ENCODE assay signal across 18 cellular contexts in genomic region chr1:34066921-34067603, GRCh38.
DNase-seq lines count a peak whose midpoint lies in the region; FAIRE-seq and TF ChIP-seq lines count a peak whose summit lies in the region.
"Had no signal": no experiment of that assay in that cellular context is flagged by ENCODE, and none has a peak within 500 bp of the region (broad histone marks: within the 10 kb centered on the region; RNA-seq: fewer than 3 reads in every experiment).

No MANE protein-coding gene starts in this region.

- H2BK120ac ChIP-seq in trophoblast cell (ENCODE audit: insufficient read depth, low read length, poor library complexity): no peak overlapping the region

- FAIRE-seq in D721Med (lab: Jason Lieb, UNC): no peak

- no peak overlapping the region for H4K91ac ChIP-seq in trophoblast cell (ENCODE audit: low read depth, low read length)

- WGBS in trophoblast cell (ENCODE audit: extremely low coverage, insufficient coverage, insufficient read length): no CpG with 5 or more reads among the region's 6 CpGs

- peaks cover 2% of the 10 kb centered on the region in 2 experiments for H3K4me1 ChIP-seq in trophoblast cell (ENCODE audit: control insufficient read depth in 1 of 2, insufficient read depth in 2 of 2, low read length in 2 of 2)
- H3K4me1 ChIP-seq: esophagus muscularis mucosa, uterus had no signal

- DNase-seq in AG09319 (ENCODE audit: extremely low read depth, low read depth) (peak; percentile 39), HT1080 (ENCODE audit: low read depth) (peak; percentile 76), astrocyte of the hippocampus (ENCODE audit: low read depth, low spot score) (peak; percentile 77), trophoblast cell (peak; percentile 83 to 84), NCI-H1436 treated with DMSO at 0.1 percent for 48 hours (lab: John Stamatoyannopoulos, UW) (no peak), D721Med (ENCODE audit: insufficient read length, low spot score) (no peak), HT-29 (ENCODE audit: low spot score) (no peak)
- no peak for DNase-seq in stimulated activated CD4-positive, alpha-beta T cell treated with anti-CD3 and anti-CD28 coated beads, Interleukin-12 subunit alpha, Interleukin-12 subunit beta, amount 100 ng/mL, for 4 hours
- DNase-seq: activated CD4-positive, alpha-beta T cell treated with anti-CD3 and anti-CD28 coated beads, Interleukin-2, amount 10 ng/mL, durations not matched to agents 24 days and 14 days; activated naive CD4-positive, alpha-beta T cell treated with anti-CD3 and anti-CD28 coated beads, Interleukin-2, amount 10 ng/mL, durations not matched to agents 7 days and 5 days; Calu3; GDM1; KG1; NCI-H1048; PC-9; uterus had no signal

- no peak overlapping the region for H2AK5ac ChIP-seq in trophoblast cell (ENCODE audit: low read length)

- no peak overlapping the region for H2BK5ac ChIP-seq in trophoblast cell (ENCODE audit: low read depth, low read length, poor library complexity)

- H3K9ac ChIP-seq in trophoblast cell (ENCODE audit: low read length): no peak overlapping the region

- H3K14ac ChIP-seq in trophoblast cell (ENCODE audit: low read length): no peak overlapping the region

- H3K79me2 ChIP-seq in trophoblast cell (ENCODE audit: control insufficient read depth, insufficient read depth, low read length, poor library complexity): no peaks in the 10 kb centered on the region

- H3K9me3 ChIP-seq in trophoblast cell (ENCODE audit: insufficient read depth, low read depth, low read length): no peaks in the 10 kb centered on the region
- H3K9me3 ChIP-seq: esophagus muscularis mucosa, uterus had no signal

- H4K12ac ChIP-seq in trophoblast cell (ENCODE audit: low read depth, low read length): no peak overlapping the region

- H3K4ac ChIP-seq in trophoblast cell (ENCODE audit: low read depth, low read length): no peak overlapping the region

- H4K8ac ChIP-seq in trophoblast cell (ENCODE audit: low read depth, low read length): no peak overlapping the region

- no peaks in the 10 kb centered on the region for H3K36me3 ChIP-seq in trophoblast cell (ENCODE audit: control insufficient read depth in 1 of 2, insufficient read depth in 2 of 2, low read length in 2 of 2)
- H3K36me3 ChIP-seq: esophagus muscularis mucosa, uterus had no signal

- no peak overlapping the region for H2BK12ac ChIP-seq in trophoblast cell (ENCODE audit: low read length)

- no peak overlapping the region for H3K18ac ChIP-seq in trophoblast cell (ENCODE audit: low read length)

- no peak overlapping the region for H3K23ac ChIP-seq in trophoblast cell (ENCODE audit: low read length)

- no peak for TF ChIP-seq CTCF in AG09319 (IDR thresholded peaks at IDR 0.05; ENCODE audit: low read depth, low read length)
- TF ChIP-seq CTCF in D721Med (IDR thresholded peaks at IDR 0.05; ENCODE audit: insufficient read depth, missing control alignments): no peak

- no peak overlapping the region for H3K4me3 ChIP-seq in trophoblast cell (ENCODE audit: low read depth, low read length)
- H3K4me3 ChIP-seq: esophagus muscularis mucosa, PC-9, SK-N-MC, uterus had no signal

- H2AFZ ChIP-seq in trophoblast cell (ENCODE audit: insufficient read depth, low read length, poor library complexity): no peak overlapping the region
- H2AFZ ChIP-seq: PC-9 had no signal

- no peak overlapping the region for H3K27ac ChIP-seq in trophoblast cell (ENCODE audit: low read depth, low read length)
- H3K27ac ChIP-seq: esophagus muscularis mucosa, PC-9, SK-N-MC, uterus had no signal

- H3K27me3 ChIP-seq in trophoblast cell (ENCODE audit: insufficient read depth, low read length): no peaks in the 10 kb centered on the region
- H3K27me3 ChIP-seq: uterus had no signal

- H3K79me1 ChIP-seq in trophoblast cell (ENCODE audit: low read length): no peaks in the 10 kb centered on the region

- H3K4me2 ChIP-seq in trophoblast cell (ENCODE audit: low read length): no peak overlapping the region
- H3K4me2 ChIP-seq: PC-9 had no signal

Comparison
In these comparisons a context has a peak if more than half of its experiments do, and no peak if none do; other contexts are left out.
1. DNase-seq: peak in AG09319 (single experiment), HT1080 (single experiment), astrocyte of the hippocampus (single experiment) and trophoblast cell (2 of 2); none in NCI-H1436 treated with DMSO at 0.1 percent for 48 hours (single experiment), D721Med (single experiment), stimulated activated CD4-positive, alpha-beta T cell treated with anti-CD3 and anti-CD28 coated beads, Interleukin-12 subunit alpha, Interleukin-12 subunit beta, amount 100 ng/mL, for 4 hours (single experiment) and HT-29 (single experiment).